Comparison of ENCODE assay signal across 10 cellular contexts in the genomic region with DNA sequence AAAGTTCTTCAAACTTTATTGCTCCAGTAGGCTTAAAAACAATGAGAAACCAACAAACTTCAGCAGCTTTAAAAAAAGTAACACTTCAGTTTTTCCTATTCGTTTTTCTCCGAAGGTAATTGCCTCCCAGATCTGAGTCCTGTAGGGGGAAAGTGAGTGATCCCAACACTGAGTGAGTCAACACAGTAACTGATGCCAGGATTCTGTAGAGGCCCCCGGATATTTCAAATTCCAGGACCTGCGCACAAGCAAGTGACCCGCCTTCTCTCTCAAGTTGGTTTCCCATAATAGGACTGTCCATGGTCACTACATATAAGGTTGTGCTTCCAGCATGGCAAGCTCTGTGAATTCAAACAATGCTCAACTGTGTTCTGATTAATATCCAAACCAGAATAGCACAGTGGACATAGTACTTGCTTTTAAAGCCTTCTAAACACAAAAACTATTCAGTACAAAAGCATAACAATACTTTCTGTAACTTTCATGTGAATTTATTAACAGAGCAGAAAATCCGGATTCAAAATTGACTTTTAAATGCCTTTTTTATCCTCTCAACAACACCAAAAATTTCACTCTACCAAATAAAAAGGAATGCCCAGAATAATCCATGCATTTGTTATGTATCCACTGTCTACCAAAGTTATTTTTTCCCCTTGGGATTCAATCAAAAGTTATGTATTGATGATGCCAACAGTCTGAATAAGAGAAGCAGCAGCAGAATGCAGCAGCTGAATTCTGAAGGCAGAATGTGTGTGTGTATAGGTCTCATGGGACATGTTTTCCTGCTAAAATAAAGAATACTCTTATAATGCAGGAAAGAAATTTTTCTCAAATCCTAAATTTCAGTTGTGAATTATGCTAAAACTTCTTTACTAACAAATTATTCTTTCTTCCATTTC. TPM values are rescaled to one million over a fixed set of nuclear protein-coding genes. Genes with fewer than 3 reads are reported as not detected.
DNase-seq lines count a peak whose midpoint lies in the region; ATAC-seq and TF ChIP-seq lines count a peak whose summit lies in the region.
"Had no signal": no experiment of that assay in that cellular context is flagged by ENCODE, and none has a peak within 500 bp of the region (broad histone marks: within the 10 kb centered on the region; RNA-seq: fewer than 3 reads in every experiment).

A gene (minus strand): TSS at position 194 of the 899 bp plus-strand sequence. CDS start 237 bp downstream, outside the sequence.

- no peak within 1 kb of the TSS for H2AFZ ChIP-seq in GM23338
- peak within 1 kb of the TSS; percentile 72 for H2AFZ ChIP-seq in mammary epithelial cell (ENCODE audit: low read depth, low read length)

- H3K4me3 Mint-ChIP-seq in GM23338 = no peak within 1 kb of the TSS
- H3K4me3 Mint-ChIP-seq in effector memory CD8-positive, alpha-beta T cell = no peak within 1 kb of the TSS
- H3K4me3 Mint-ChIP-seq: naive B cell had no signal

- H3K9me2 ChIP-seq in GM23338 (ENCODE audit: insufficient read depth) = no peaks in the 10 kb centered on the region

- BruUV-seq in mammary epithelial cell (replicated peaks; lab: Mats Ljungman, UMichigan) = no TSS peak

- WGBS in mammary epithelial cell (ENCODE audit: low coverage, missing lambda C conversion rate) = 9% methylated on average over 6 of the region's 6 CpGs

- peak within 1 kb of the TSS; percentile 20 for H3K9ac ChIP-seq in mammary epithelial cell (ENCODE audit: insufficient read depth, low read length)

- H3K4me1 ChIP-seq in GM23338 (ENCODE audit: insufficient read depth) (no peaks in the 10 kb centered on the region), mammary epithelial cell (ENCODE audit: insufficient read depth, low read length) (peaks cover 3% of the 10 kb centered on the region)

- no peaks in the 10 kb centered on the region for H3K36me3 Mint-ChIP-seq in GM23338 (ENCODE audit: low read depth)
- no peaks in the 10 kb centered on the region for H3K36me3 Mint-ChIP-seq in effector memory CD8-positive, alpha-beta T cell (ENCODE audit: insufficient read depth)
- H3K36me3 Mint-ChIP-seq: naive B cell had no signal

- no peaks in the 10 kb centered on the region for H3K36me3 ChIP-seq in GM23338 (ENCODE audit: insufficient read depth)
- H3K36me3 ChIP-seq in mammary epithelial cell (ENCODE audit: insufficient read depth, low read length) = no peaks in the 10 kb centered on the region
- no peaks in the 10 kb centered on the region for H3K36me3 ChIP-seq in kidney epithelial cell (ENCODE audit: control insufficient read depth, insufficient read depth, low read length)

- H3K79me2 ChIP-seq in GM23338 (replicated peaks; ENCODE audit: insufficient read depth) = no peaks in the 10 kb centered on the region
- H3K79me2 ChIP-seq in mammary epithelial cell (ENCODE audit: insufficient read depth, low read length) = peaks cover 22% of the 10 kb centered on the region

- dilution Hi-C loops in mammary epithelial cell (cut with HindIII; ENCODE audit: low sequenced_read_pairs) = no loop called here

- no peak for TF ChIP-seq CTCF in GM23338 (conservative IDR thresholded peaks at IDR 0.05; ENCODE audit: low read depth in 2 of 2)
- peak in 1 of 2 donors; percentile 24 for TF ChIP-seq CTCF in mammary epithelial cell (conservative IDR thresholded peaks at IDR 0.05 in 1 of 2, IDR thresholded peaks at IDR 0.05 in 1 of 2; ENCODE audit: extremely low read depth in 1 of 2, insufficient read depth in 1 of 2, low read depth in 1 of 2, low read length in 2 of 2)
- no peak for TF ChIP-seq CTCF in kidney epithelial cell (IDR thresholded peaks at IDR 0.05; ENCODE audit: insufficient read depth, low read length, poor library complexity, severe bottlenecking)
- TF ChIP-seq CTCF in retinal pigment epithelial cell (conservative IDR thresholded peaks at IDR 0.05; ENCODE audit: low read depth, low read length) = no peak

- H3K4me3 ChIP-seq in GM23338 (no peak within 1 kb of the TSS), mammary epithelial cell (replicated peaks in 1 of 3; ENCODE audit: insufficient read depth in 1 of 3, low read depth in 2 of 3, low read length in 3 of 3) (peak within 1 kb of the TSS; percentile 41 to 55 (median 53)), kidney epithelial cell (ENCODE audit: low read depth, low read length) (no peak within 1 kb of the TSS), retinal pigment epithelial cell (ENCODE audit: low read length) (peak within 1 kb of the TSS; percentile 2)

- H3F3A ChIP-seq in GM23338 (replicated peaks; ENCODE audit: low read depth) = no peaks in the 10 kb centered on the region

- H3K27me3 Mint-ChIP-seq in GM23338 (ENCODE audit: insufficient read depth, low read depth, poor library complexity) = no peaks in the 10 kb centered on the region
- no peaks in the 10 kb centered on the region for H3K27me3 Mint-ChIP-seq in effector memory CD8-positive, alpha-beta T cell
- H3K27me3 Mint-ChIP-seq: naive B cell had no signal

- H3K27ac Mint-ChIP-seq in GM23338 = no peak within 1 kb of the TSS
- no peak within 1 kb of the TSS for H3K27ac Mint-ChIP-seq in effector memory CD8-positive, alpha-beta T cell
- H3K27ac Mint-ChIP-seq: naive B cell had no signal

- CTCF ChIA-PET in mammary epithelial cell (lab: Charles Lee; ENCODE audit: low non-redundant PET) = no interaction called here

- DNase-seq in GM23338 (ENCODE audit: low spot score) (peak; percentile 27), mammary epithelial cell (peak; percentile 76), kidney epithelial cell (ENCODE audit: low read depth) (peak; percentile 18), retinal pigment epithelial cell (ENCODE audit: low read depth) (peak; percentile 50), EL (no peak)
- DNase-seq in effector CD4-positive, alpha-beta T cell = no peak
- no peak for DNase-seq in activated naive CD4-positive, alpha-beta T cell treated with anti-CD3 and anti-CD28 coated beads, Interleukin-2, amount 50 U/mL, for 16 hours
- DNase-seq in effector memory CD8-positive, alpha-beta T cell = no peak
- DNase-seq: naive B cell, NCI-H446 treated with DMSO at 0.1 percent for 48 hours had no signal

- H3K27ac ChIP-seq in GM23338 (ENCODE audit: low read depth) = no peak within 1 kb of the TSS
- peak within 1 kb of the TSS; percentile 51 for H3K27ac ChIP-seq in mammary epithelial cell (ENCODE audit: insufficient read depth, low read depth, low read length)

- ATAC-seq in GM23338 = peak; percentile 50; the same call in 2 of the 3 replicates
- ATAC-seq in effector memory CD8-positive, alpha-beta T cell (replicated peaks) = no peak

- no peaks in the 10 kb centered on the region; the same call in 2 of the 3 replicates for H3K9me3 Mint-ChIP-seq in GM23338
- H3K9me3 Mint-ChIP-seq in effector memory CD8-positive, alpha-beta T cell = no peaks in the 10 kb centered on the region

- H4K20me1 ChIP-seq in GM23338 (replicated peaks; ENCODE audit: insufficient read depth) (no peaks in the 10 kb centered on the region), mammary epithelial cell (ENCODE audit: insufficient read depth, low read length) (no peaks in the 10 kb centered on the region)

- peaks cover 5% of the 10 kb centered on the region; the same call in 2 of the 3 replicates for H3K4me1 Mint-ChIP-seq in GM23338
- no peaks in the 10 kb centered on the region for H3K4me1 Mint-ChIP-seq in effector memory CD8-positive, alpha-beta T cell (ENCODE audit: low read depth in 2 of 2)
- H3K4me1 Mint-ChIP-seq: naive B cell had no signal

- H3K27me3 ChIP-seq in GM23338 (ENCODE audit: insufficient read depth) = no peaks in the 10 kb centered on the region
- H3K27me3 ChIP-seq in mammary epithelial cell (ENCODE audit: insufficient read depth, low read length) = no peaks in the 10 kb centered on the region
- H3K27me3 ChIP-seq in kidney epithelial cell (ENCODE audit: control insufficient read depth, insufficient read depth, low read length) = no peaks in the 10 kb centered on the region

- in situ Hi-C loops in mammary epithelial cell (cut with MboI; ENCODE audit: low sequenced_read_pairs in 2 of 2) = no loop called here

- H3K4me2 ChIP-seq in GM23338 = no peak within 1 kb of the TSS
- H3K4me2 ChIP-seq in mammary epithelial cell (ENCODE audit: insufficient read depth, low read depth, low read length) = peak within 1 kb of the TSS; percentile 85

- H3K9me3 ChIP-seq in mammary epithelial cell (replicated peaks; ENCODE audit: insufficient read depth, low read length) = no peaks in the 10 kb centered on the region

- intact Hi-C loops in mammary epithelial cell (cut with micrococcal nuclease) = loop anchor here (2.0 kb wide), 1 partner anchor 125 kb away; no protein-coding TSS in a partner anchor

TF ChIP-seq in GM23338, 12 proteins besides CTCF, POLR2A, EP300 and RAD21 (continues in another document):
- TF ChIP-seq JUNB (IDR thresholded peaks at IDR 0.05; ENCODE audit: unreplicated experiment) (no peak), ZNF114 (CRISPR knock-in tag; IDR thresholded peaks at IDR 0.05) (no peak), EZH2 (IDR thresholded peaks at IDR 0.05; ENCODE audit: low read depth, unreplicated experiment) (no peak), STAT1 (IDR thresholded peaks at IDR 0.05; ENCODE audit: unreplicated experiment) (no peak), EZH2phosphoT487 (IDR thresholded peaks at IDR 0.05; ENCODE audit: unreplicated experiment) (no peak), NANOG (IDR thresholded peaks at IDR 0.05; ENCODE audit: borderline replicate concordance) (no peak), CREB1 (CRISPR knock-in tag; IDR thresholded peaks at IDR 0.05; ENCODE audit: low read depth) (no peak)

RNA-seq across cellular contexts. Expression of the gene that starts here (rescaled TPM):
- 7.6 and 12.5 TPM in 2 replicates for total RNA-seq in GM23338 (2014; rRNA removed; shearing (Covaris generic))
- 4.5 and 4.8 TPM in 2 replicates for polyA plus RNA-seq in GM23338 (2016; fragmentation: Nextera tagmentation; extraction: Ambion mirVana)
- total RNA-seq in mammary epithelial cell = 10 to 100 TPM; 24.4 to 73.2 TPM
- 12.2 TPM for polyA plus RNA-seq in mammary epithelial cell
- polyA minus RNA-seq in mammary epithelial cell = 35.4 TPM
- total RNA-seq in kidney epithelial cell = 2.5 and 3.1 TPM in 2 replicates

Comparison
In these comparisons a context has a peak if more than half of its experiments do, and no peak if none do; other contexts are left out.
1. DNase-seq: peak in GM23338 (single experiment), mammary epithelial cell (single experiment), kidney epithelial cell (single experiment) and retinal pigment epithelial cell (single experiment); none in EL (single experiment), effector CD4-positive, alpha-beta T cell (single experiment), activated naive CD4-positive, alpha-beta T cell treated with anti-CD3 and anti-CD28 coated beads, Interleukin-2, amount 50 U/mL, for 16 hours (single experiment) and effector memory CD8-positive, alpha-beta T cell (0 of 3).
2. H3K4me3 ChIP-seq: peak in mammary epithelial cell (3 of 3) and retinal pigment epithelial cell (single experiment); none in GM23338 (single experiment) and kidney epithelial cell (single experiment).